ENCODE assay signal across 8 cellular contexts in the genomic region with DNA sequence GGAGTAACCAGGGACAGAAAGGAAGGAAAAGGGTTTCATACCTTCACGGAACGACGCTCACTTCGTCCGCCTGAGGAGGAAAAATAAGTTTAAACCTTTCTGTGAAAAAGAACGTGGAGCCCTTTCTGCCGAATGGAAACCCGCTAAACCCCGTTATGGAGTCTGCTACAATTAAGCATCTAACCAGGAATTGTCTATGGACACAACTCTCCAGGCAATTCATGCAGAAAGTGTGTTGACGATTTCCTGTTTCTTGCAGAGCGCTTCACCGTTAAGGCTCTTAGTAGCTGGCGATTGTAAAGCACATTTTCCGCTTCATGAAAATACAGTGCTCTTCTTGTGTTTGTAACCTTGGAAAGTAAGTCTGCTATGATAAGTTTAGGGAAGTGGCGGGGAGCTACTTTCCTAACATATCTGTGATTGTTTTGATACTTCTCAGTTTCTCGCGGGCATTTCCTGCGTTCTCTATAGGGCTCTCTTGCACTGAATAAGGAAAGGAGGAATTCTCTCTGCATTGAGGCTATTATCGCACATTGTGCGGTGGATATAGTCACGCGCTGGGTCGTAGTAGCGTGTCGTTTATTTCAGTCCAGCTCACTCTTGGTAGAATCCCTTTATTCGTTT. TPM values are rescaled to one million over a fixed set of nuclear protein-coding genes. Genes with fewer than 3 reads are reported as not detected.
DNase-seq lines count a peak whose midpoint lies in the region; ATAC-seq, FAIRE-seq and TF ChIP-seq lines count a peak whose summit lies in the region.

No MANE protein-coding gene starts in this region.

- H2AFZ ChIP-seq in PC-3 (ENCODE audit: low read length) = peak overlapping the region; percentile 75
- peak overlapping the region; percentile 71 for H2AFZ ChIP-seq in fibroblast of lung (ENCODE audit: low read length)

- H3K4me3 ChIP-seq in DOHH2 (ENCODE audit: low read length) (peak overlapping the region; percentile 86), PC-3 (ENCODE audit: low read length) (peak overlapping the region; percentile 94), fibroblast of lung (replicated peaks in 1 of 4; ENCODE audit: control extremely low read depth in 1 of 4, insufficient read depth in 1 of 4, low read depth in 3 of 4, low read length in 4 of 4) (peak overlapping the region; percentile 31 to 100 (median 60)), pancreas (peak overlapping the region; percentile 53 to 94 (median 86))

- 0 out of 2 replicates have a peak, but pooled peaks cover 3% of the 10 kb centered on the region for H3F3A ChIP-seq in DOHH2 (ENCODE audit: control insufficient read depth, insufficient read depth)
- H3F3A ChIP-seq in PC-3 (ENCODE audit: low read length, unreplicated experiment) = no peaks in the 10 kb centered on the region

- H3K4me2 ChIP-seq in DOHH2 (ENCODE audit: low read length) (peak overlapping the region; percentile 92), PC-3 (ENCODE audit: low read length) (peak overlapping the region; percentile 85), fibroblast of lung (ENCODE audit: extremely low read depth, insufficient read depth, low read length) (peak overlapping the region; percentile 57)

- CTCF ChIA-PET in PC-3 (lab: Charles Lee) = no interaction called here

- TF ChIP-seq CTCF in DOHH2 (IDR thresholded peaks at IDR 0.05; ENCODE audit: low read depth, low read length, poor library complexity, severe bottlenecking) = no peak
- TF ChIP-seq CTCF in PC-3 (conservative IDR thresholded peaks at IDR 0.05; ENCODE audit: low read depth, low read length) = no peak
- no peak for TF ChIP-seq CTCF in fibroblast of lung (conservative IDR thresholded peaks at IDR 0.05 in 1 of 2, IDR thresholded peaks at IDR 0.05 in 1 of 2; ENCODE audit: low read depth in 1 of 2, low read length in 2 of 2)
- no peak for TF ChIP-seq CTCF in pancreas (IDR thresholded peaks at IDR 0.05)

- intact Hi-C loops in PC-3 (cut with micrococcal nuclease) (no loop called here), pancreas (cut with DNase I) (no loop called here)

- H3K27ac ChIP-seq in DOHH2 (ENCODE audit: low read depth, low read length) = peak overlapping the region; percentile 72
- peak overlapping the region; percentile 32 for H3K27ac ChIP-seq in PC-3 (ENCODE audit: low read length)
- H3K27ac ChIP-seq in fibroblast of lung (ENCODE audit: insufficient read depth, low read length) = peak overlapping the region; percentile 78
- H3K27ac ChIP-seq in pancreas = peak overlapping the region; percentile 95 to 100 (median 99)

- H4K20me1 ChIP-seq in DOHH2 (ENCODE audit: control insufficient read depth, insufficient read depth, low read depth, low read length) (peaks cover 31% of the 10 kb centered on the region), PC-3 (ENCODE audit: low read length) (peaks cover 9% of the 10 kb centered on the region; the same call in 1 of the 2 replicates), fibroblast of lung (ENCODE audit: control insufficient read depth, extremely low read depth, insufficient read depth, low read length) (no peaks in the 10 kb centered on the region)

- FAIRE-seq in pancreas (lab: Jason Lieb, UNC) = no peak

- POLR2A ChIA-PET in PC-3 (lab: Charles Lee; ENCODE audit: unreplicated experiment) = interaction anchor here (0.6 to 1.0 kb wide), 2 partner anchors 99 to 1046 kb away, joined by 3 to 4 read pairs; partner anchors contain the start of gene CFAP36

- WGBS in pancreas, 2 donors = 0 to 1% methylated on average over 26 of the region's 26 CpGs

- H3K9me2 ChIP-seq in DOHH2 (replicated peaks; ENCODE audit: control insufficient read depth, low read length) (no peaks in the 10 kb centered on the region), PC-3 (replicated peaks; ENCODE audit: low read length) (no peaks in the 10 kb centered on the region)

- H3K36me3 ChIP-seq in DOHH2 (ENCODE audit: control insufficient read depth, low read length) (peaks cover 83% of the 10 kb centered on the region), PC-3 (ENCODE audit: low read depth, low read length) (peaks cover 13% of the 10 kb centered on the region; the same call in 1 of the 2 replicates), fibroblast of lung (ENCODE audit: control insufficient read depth, insufficient read depth, low read length) (no peaks in the 10 kb centered on the region), pancreas (peaks cover 0 to 16% (median 0%) of the 10 kb centered on the region in 3 donors)

- H3K9me3 ChIP-seq in DOHH2 (ENCODE audit: control insufficient read depth, insufficient read depth, low read length) (no peaks in the 10 kb centered on the region), PC-3 (ENCODE audit: low read length) (no peaks in the 10 kb centered on the region), fibroblast of lung (ENCODE audit: control insufficient read depth, insufficient read depth, low read depth, low read length) (no peaks in the 10 kb centered on the region), pancreas (no peaks in the 10 kb centered on the region)

- H3K27me3 ChIP-seq in DOHH2 (ENCODE audit: control insufficient read depth, low read length) (no peaks in the 10 kb centered on the region), PC-3 (ENCODE audit: low read length) (no peaks in the 10 kb centered on the region), fibroblast of lung (ENCODE audit: control insufficient read depth, insufficient read depth, low read length) (no peaks in the 10 kb centered on the region), pancreas (no peaks in the 10 kb centered on the region)

- H3K4me1 ChIP-seq in DOHH2 (ENCODE audit: control insufficient read depth, low read length) (peaks cover 47% of the 10 kb centered on the region), PC-3 (ENCODE audit: insufficient read depth, low read length) (peaks cover 24% of the 10 kb centered on the region), fibroblast of lung (ENCODE audit: control insufficient read depth, extremely low read depth, insufficient read depth, low read length) (no peaks in the 10 kb centered on the region), pancreas (peaks cover 16 to 36% (median 28%) of the 10 kb centered on the region in 3 donors)

- ATAC-seq in GM21723 (IDR thresholded peaks at IDR 0.05; ENCODE audit: unreplicated experiment) (peak; percentile 3), PC-3 (peak; percentile 4), pancreas (peak; percentile 0 to 2 (median 1)), HG02840 (IDR thresholded peaks at IDR 0.05; ENCODE audit: low FRiP score, unreplicated experiment) (no peak), HG02970 (IDR thresholded peaks at IDR 0.05; ENCODE audit: low FRiP score, unreplicated experiment) (no peak)

- H3K79me2 ChIP-seq in DOHH2 (ENCODE audit: control insufficient read depth, low read length) (peaks cover 98% of the 10 kb centered on the region), PC-3 (ENCODE audit: low read length) (peaks cover 85% of the 10 kb centered on the region), fibroblast of lung (ENCODE audit: control insufficient read depth, insufficient read depth, low read length) (peaks cover 47% of the 10 kb centered on the region)

- BruUV-seq in PC-3 (replicated peaks; lab: Mats Ljungman, UMichigan) = TSS peak; percentile 67

- DNase-seq in PC-3 = peak; percentile 8
- peak in 1 of 2 donors; percentile 21 for DNase-seq in fibroblast of lung (ENCODE audit: low read depth in 2 of 2)
- no peak for DNase-seq in pancreas
- no peak for DNase-seq in activated naive CD4-positive, alpha-beta T cell (lab: John Stamatoyannopoulos, UW)

- H3K9ac ChIP-seq in PC-3 (ENCODE audit: low read length) (peak overlapping the region; percentile 89), fibroblast of lung (ENCODE audit: insufficient read depth, low read length) (peak overlapping the region; percentile 67)

RNA-seq across cellular contexts. Expression of gene PPP4R3B, which starts 0.7 kb away (rescaled TPM):
- total RNA-seq in PC-3 (2014; rRNA removed) = 38.4 and 50.7 TPM in 2 replicates
- 50.1 and 51.4 TPM in 2 replicates for total RNA-seq in fibroblast of lung
- 24.5 and 27.5 TPM in 2 replicates for polyA plus RNA-seq in fibroblast of lung
- 22.2 and 24.9 TPM in 2 replicates for polyA plus RNA-seq in fibroblast of lung (2012)
- polyA minus RNA-seq in fibroblast of lung (ENCODE audit: low replicate concordance) = 2.8 and 4.6 TPM in 2 replicates
- total RNA-seq in pancreas = 10 to 100 TPM; 32.4 to 59.1 (median 40.8) TPM
- polyA plus RNA-seq in pancreas = 10 to 100 TPM; 13.7 to 29.3 TPM

Comparison
In these comparisons a context has a peak if more than half of its experiments do, and no peak if none do; other contexts are left out.
1. H3K27ac ChIP-seq: peak in every context shown above with its lines; median percentile 99 in pancreas; 78 in fibroblast of lung; 72 in DOHH2; 32 in PC-3.
2. ATAC-seq: peak in GM21723 (single experiment), PC-3 (single experiment) and pancreas (4 of 4); none in HG02840 (single experiment) and HG02970 (single experiment).
3. Peak in every context shown above with its lines, with median percentiles within 50 percentile points of each other: H3K4me2 ChIP-seq and H3K4me3 ChIP-seq.